14 cellular contexts compared by ENCODE assay signal in genomic region chr2:65392609-65393008, GRCh38.
"Had no signal": no experiment of that assay in that cellular context is flagged by ENCODE, and none has a peak within 500 bp of the region (broad histone marks: within the 10 kb centered on the region; RNA-seq: fewer than 3 reads in every experiment).

No MANE protein-coding gene starts in this region.

- H3K36me3 ChIP-seq: left lung, tibial artery had no signal

- H3K27me3 Mint-ChIP-seq: activated naive CD4-positive, alpha-beta T cell treated with anti-CD3 and anti-CD28 coated beads, Interleukin-2, amount 50 U/mL, for 24 hours; progenitor cell of endocrine pancreas had no signal

- DNase-seq: activated CD8-positive, alpha-beta memory T cell treated with anti-CD3 and anti-CD28 coated beads for 24 hours; activated gamma-delta T cell; dermis blood vessel endothelial cell; effector memory CD8-positive, alpha-beta T cell; left lung; naive B cell; stimulated activated CD4-positive, alpha-beta T cell treated with anti-CD3 and anti-CD28 coated beads, Interleukin-2, amount 100 ng/mL, for 24 hours; stimulated activated naive CD4-positive, alpha-beta T cell treated with Interleukin-2 at 50 U/mL for 16 hours; tibial artery had no signal

- H3K27me3 ChIP-seq: left lung, tibial artery had no signal

- H3K4me3 Mint-ChIP-seq: activated naive CD4-positive, alpha-beta T cell treated with anti-CD3 and anti-CD28 coated beads, Interleukin-2, amount 50 U/mL, for 24 hours; effector memory CD8-positive, alpha-beta T cell; neural crest cell had no signal

- ATAC-seq: activated CD4-positive, CD25-positive, alpha-beta regulatory T cell treated with anti-CD3 and anti-CD28 coated beads, Interleukin-2, amount 50 U/mL, for 24 hours; effector memory CD8-positive, alpha-beta T cell; left lung had no signal

- FAIRE-seq: frontal cortex had no signal

- H3K9me3 Mint-ChIP-seq: activated naive CD4-positive, alpha-beta T cell treated with anti-CD3 and anti-CD28 coated beads, Interleukin-2, amount 50 U/mL, for 24 hours; effector memory CD8-positive, alpha-beta T cell; naive B cell; neural crest cell had no signal

- H3K4me3 ChIP-seq: left lung, tibial artery had no signal

- H3K27ac ChIP-seq: left lung, tibial artery had no signal

- H3K36me3 Mint-ChIP-seq: activated naive CD4-positive, alpha-beta T cell treated with anti-CD3 and anti-CD28 coated beads, Interleukin-2, amount 50 U/mL, for 24 hours had no signal

- H3K9me3 ChIP-seq: left lung, tibial artery had no signal
